14 cellular contexts compared by ENCODE assay signal in the genomic region with DNA sequence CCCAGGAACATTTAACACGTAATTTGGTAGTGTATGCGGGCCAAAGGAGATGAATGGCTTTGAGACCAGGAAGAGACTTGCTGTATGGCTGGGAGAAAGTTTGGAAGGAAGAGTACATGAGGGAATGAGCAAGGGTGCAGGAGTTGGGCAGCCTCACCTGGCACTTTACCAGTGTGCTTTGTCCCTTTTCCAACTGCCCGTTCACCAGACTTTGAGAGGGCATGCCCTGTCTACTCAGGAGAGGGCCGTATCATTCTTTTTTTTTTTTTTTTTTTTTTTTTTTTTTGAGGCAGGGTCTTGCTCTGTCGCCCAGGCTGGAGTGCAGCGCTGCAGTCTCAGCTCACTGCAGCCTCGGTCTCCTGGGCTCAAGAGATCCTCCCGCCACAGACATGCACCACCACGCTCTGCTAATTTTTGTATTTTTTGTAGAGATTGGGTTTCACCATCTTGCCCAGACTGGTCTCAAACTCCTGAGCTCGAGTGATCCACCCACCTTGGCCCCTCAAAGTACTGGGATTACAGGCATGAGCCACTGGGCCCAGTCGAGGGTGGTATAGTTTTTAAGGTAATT. TPM values are rescaled to one million over a fixed set of nuclear protein-coding genes. Genes with fewer than 3 reads are reported as not detected.
DNase-seq lines count a peak whose midpoint lies in the region; ATAC-seq and TF ChIP-seq lines count a peak whose summit lies in the region.
"Had no signal": no experiment of that assay in that cellular context is flagged by ENCODE, and none has a peak within 500 bp of the region (broad histone marks: within the 10 kb centered on the region; RNA-seq: fewer than 3 reads in every experiment).

No MANE protein-coding gene starts in this region.

- H3K27me3 Mint-ChIP-seq in brain (no peaks in the 10 kb centered on the region), memory B cell (no peaks in the 10 kb centered on the region)
- H3K27me3 Mint-ChIP-seq: naive B cell; stimulated activated memory B cell treated with anti-CD40 and anti-IgM and Interleukin-4, amounts not matched to agents 10 μg/mL and 1 μg/mL and 100 μg/mL, for 72 hours had no signal

- peak overlapping the region; percentile 79 for H3K27ac ChIP-seq in vagina

- no peak for TF ChIP-seq POLR2A in vagina (IDR thresholded peaks at IDR 0.05)

- H3K27ac Mint-ChIP-seq in brain (peak overlapping the region in 4 of 5 experiments; percentile 52 to 78 (median 61)), memory B cell (peak overlapping the region; percentile 57)
- H3K27ac Mint-ChIP-seq: stimulated activated memory B cell treated with anti-CD40 and anti-IgM and Interleukin-4, amounts not matched to agents 10 μg/mL and 1 μg/mL and 100 μg/mL, for 72 hours had no signal

- no peaks in the 10 kb centered on the region for H3K9me3 ChIP-seq in vagina
- H3K9me3 ChIP-seq: heart right ventricle had no signal

- ATAC-seq in Right ventricle myocardium inferior (peak; percentile 21), memory B cell (ENCODE audit: low read depth) (no peak), GM18511 (IDR thresholded peaks at IDR 0.05; ENCODE audit: unreplicated experiment) (no peak), HG02571 (IDR thresholded peaks at IDR 0.05; ENCODE audit: unreplicated experiment) (no peak)
- ATAC-seq: stimulated activated memory B cell treated with anti-CD40 and anti-IgM and Interleukin-4, amounts not matched to agents 10 μg/mL and 1 μg/mL and 100 μg/mL, for 72 hours had no signal

- peaks cover 0 to 11% of the 10 kb centered on the region in 2 donors for H3K36me3 ChIP-seq in vagina

- TF ChIP-seq CTCF in brain (conservative IDR thresholded peaks at IDR 0.05) (no peak), vagina (IDR thresholded peaks at IDR 0.05) (no peak)

- H3K4me3 Mint-ChIP-seq in brain (peak overlapping the region in 3 of 5 experiments; percentile 24 to 65 (median 53)), memory B cell (no peak overlapping the region)
- H3K4me3 Mint-ChIP-seq: stimulated activated memory B cell treated with anti-CD40 and anti-IgM and Interleukin-4, amounts not matched to agents 10 μg/mL and 1 μg/mL and 100 μg/mL, for 72 hours had no signal

- no peak for DNase-seq in Right ventricle myocardium inferior (ENCODE audit: missing footprints)
- DNase-seq in cardiac septum (ENCODE audit: low spot score): no peak
- no peak for DNase-seq in memory B cell (ENCODE audit: low spot score in 2 of 2)
- no peak for DNase-seq in vagina (ENCODE audit: extremely low spot score in 2 of 2)
- no peak for DNase-seq in HK-2 (ENCODE audit: unreplicated experiment)
- DNase-seq: heart right ventricle; kidney glomerular epithelial cell; naive B cell; NK-92 treated with Interleukin-12 subunit alpha and Interleukin-12 subunit beta, amount 100 ng/mL, for 24 hours; stimulated activated CD4-positive, alpha-beta T cell treated with anti-CD3 and anti-CD28 coated beads, Interleukin-4, amount 100 ng/mL, for 4 hours had no signal

- H3K4me1 ChIP-seq in vagina: peaks cover 81% of the 10 kb centered on the region

- no peaks in the 10 kb centered on the region for H3K27me3 ChIP-seq in vagina
- H3K27me3 ChIP-seq: heart right ventricle had no signal

- H3K4me1 Mint-ChIP-seq in brain (peaks cover 74% of the 10 kb centered on the region), memory B cell (peaks cover 21% of the 10 kb centered on the region)

- H3K4me3 ChIP-seq in vagina: no peak overlapping the region

- H3K36me3 Mint-ChIP-seq in brain (peaks cover 43% of the 10 kb centered on the region), memory B cell (peaks cover 9% of the 10 kb centered on the region)
- H3K36me3 Mint-ChIP-seq: naive B cell had no signal

- intact Hi-C loops in Right ventricle myocardium inferior (cut with DNase I): loop anchor here (5.0 kb wide), 1 partner anchor 71 kb away; no protein-coding TSS in a partner anchor
- intact Hi-C loops in cardiac septum (cut with DNase I): no loop called here
- intact Hi-C loops in vagina (cut with DNase I): no loop called here

- no peaks in the 10 kb centered on the region for H3K9me3 Mint-ChIP-seq in brain
- no peaks in the 10 kb centered on the region for H3K9me3 Mint-ChIP-seq in memory B cell
- H3K9me3 Mint-ChIP-seq: naive B cell; stimulated activated memory B cell treated with anti-CD40 and anti-IgM and Interleukin-4, amounts not matched to agents 10 μg/mL and 1 μg/mL and 100 μg/mL, for 72 hours had no signal

RNA-seq across cellular contexts. Expression of a gene that starts 6.5 kb away (rescaled TPM):
- total RNA-seq in Right ventricle myocardium inferior: 348 TPM
- 575 TPM for total RNA-seq in cardiac septum
- polyA plus RNA-seq in brain (ENCODE audit: insufficient read depth, low read depth, low replicate concordance): 625 TPM
- total RNA-seq in vagina: 499 TPM
